9 cellular contexts compared by ENCODE assay signal in genomic region chr5:157219491-157220271, GRCh38. TPM values are rescaled to one million over a fixed set of nuclear protein-coding genes. Genes with fewer than 3 reads are reported as not detected.
DNase-seq lines count a peak whose midpoint lies in the region; ATAC-seq and TF ChIP-seq lines count a peak whose summit lies in the region.
"Had no signal": no experiment of that assay in that cellular context is flagged by ENCODE, and none has a peak within 500 bp of the region (broad histone marks: within the 10 kb centered on the region; RNA-seq: fewer than 3 reads in every experiment).

No MANE protein-coding gene starts in this region.

- H3K27me3 ChIP-seq in colonic mucosa (no peaks in the 10 kb centered on the region), ovary (no peaks in the 10 kb centered on the region)
- H3K27me3 ChIP-seq: neutrophil had no signal

- no peak for TF ChIP-seq EP300 in ovary (IDR thresholded peaks at IDR 0.05)

- intact Hi-C loops in colonic mucosa (cut with DNase I) (no loop called here), ovary (cut with DNase I) (no loop called here)

- 65 to 76% (median 75%) methylated on average over 9 of the region's 9 CpGs for WGBS in ovary, 3 donors

- DNase-seq in endothelial cell (ENCODE audit: low spot score) (no peak), colonic mucosa (no peak), ovary (no peak), SIG-M5 treated with dmso at 0.1 percent for 504 hours (lab: John Stamatoyannopoulos, UW; ENCODE audit: unreplicated experiment) (no peak), NCI-H146 (lab: John Stamatoyannopoulos, UW) (no peak)

- no peak overlapping the region for H3K9ac ChIP-seq in colonic mucosa (ENCODE audit: low read depth in 2 of 2, low read length in 2 of 2)

- H3K4me3 ChIP-seq in colonic mucosa (no peak overlapping the region), ovary (no peak overlapping the region)

- no peaks in the 10 kb centered on the region for H3K36me3 ChIP-seq in colonic mucosa
- no peaks in the 10 kb centered on the region for H3K36me3 ChIP-seq in ovary
- H3K36me3 ChIP-seq: neutrophil had no signal

- TF ChIP-seq POLR2A in ovary (IDR thresholded peaks at IDR 0.05) = no peak

- H3K4me1 Mint-ChIP-seq in endothelial cell (ENCODE audit: unreplicated experiment) = peaks cover 6% of the 10 kb centered on the region

- no peak overlapping the region for H3K27ac ChIP-seq in colonic mucosa
- H3K27ac ChIP-seq in ovary = no peak overlapping the region
- H3K27ac ChIP-seq: neutrophil had no signal

- no peaks in the 10 kb centered on the region for H3K36me3 Mint-ChIP-seq in endothelial cell (ENCODE audit: low read depth, unreplicated experiment)

- H3K27me3 Mint-ChIP-seq in endothelial cell (ENCODE audit: unreplicated experiment) = no peaks in the 10 kb centered on the region

- H3K4me3 Mint-ChIP-seq in endothelial cell (ENCODE audit: unreplicated experiment) = peak overlapping the region; percentile 24

- ATAC-seq in GM18502 (IDR thresholded peaks at IDR 0.05; ENCODE audit: poor library complexity, unreplicated experiment) (peak; percentile 72), GM21423 (IDR thresholded peaks at IDR 0.05; ENCODE audit: unreplicated experiment) (peak; percentile 44), HG03432 (IDR thresholded peaks at IDR 0.05; ENCODE audit: unreplicated experiment) (peak; percentile 66)

- H3K4me1 ChIP-seq in colonic mucosa (no peaks in the 10 kb centered on the region), ovary (ENCODE audit: insufficient read depth) (no peaks in the 10 kb centered on the region)

- TF ChIP-seq CTCF in endothelial cell (IDR thresholded peaks at IDR 0.05; ENCODE audit: unreplicated experiment) (no peak), colonic mucosa (IDR thresholded peaks at IDR 0.05) (no peak), ovary (IDR thresholded peaks at IDR 0.05) (no peak)

- H3K9me3 ChIP-seq in colonic mucosa (no peaks in the 10 kb centered on the region), ovary (no peaks in the 10 kb centered on the region)
- H3K9me3 ChIP-seq: neutrophil had no signal

- no peak overlapping the region for H3K27ac Mint-ChIP-seq in endothelial cell (ENCODE audit: unreplicated experiment)

- H3K9me3 Mint-ChIP-seq in endothelial cell (ENCODE audit: unreplicated experiment) = no peaks in the 10 kb centered on the region

RNA-seq across cellular contexts. Expression of gene ITK, which starts 39.0 kb away (rescaled TPM):
- total RNA-seq in endothelial cell (ENCODE audit: unreplicated experiment) (not detected), colonic mucosa (1 to 10 TPM; 1.4 to 2.5 TPM), ovary (1 to 10 TPM in 4 of 7 donors, under 1 TPM in 3; 0.35 to 2.1 (median 1.5) TPM)
- polyA plus RNA-seq in ovary = 1 to 10 TPM in 1 of 2 donors, under 1 TPM in 1; 0.36 to 1.9 TPM

RNA-seq across cellular contexts. Expression of gene CYFIP2, which starts 46.2 kb away (rescaled TPM):
- total RNA-seq in endothelial cell (ENCODE audit: unreplicated experiment) = 42.9 TPM
- total RNA-seq in colonic mucosa = 10 to 100 TPM; 22.4 to 26.1 TPM
- 10 to 100 TPM in 6 of 7 donors, 1 to 10 TPM in 1; 5.6 to 22.2 (median 17.1) TPM for total RNA-seq in ovary
- polyA plus RNA-seq in ovary = 10 to 100 TPM in 1 of 2 donors, 1 to 10 TPM in 1; 4.9 to 39.8 TPM

RNA-seq across cellular contexts. Expression of gene GARIN3, which starts 53.6 kb away (rescaled TPM):
- not detected for total RNA-seq in endothelial cell (ENCODE audit: unreplicated experiment)
- not detected for total RNA-seq in colonic mucosa
- not detected for total RNA-seq in ovary
- not detected for polyA plus RNA-seq in ovary
